In genomic region chr18:77092104-77093066, GRCh38 we compare ENCODE assay signal across 13 cellular contexts. TPM values are rescaled to one million over a fixed set of nuclear protein-coding genes. Genes with fewer than 3 reads are reported as not detected.
DNase-seq lines count a peak whose midpoint lies in the region; TF ChIP-seq lines count a peak whose summit lies in the region.
"Had no signal": no experiment of that assay in that cellular context is flagged by ENCODE, and none has a peak within 500 bp of the region (broad histone marks: within the 10 kb centered on the region; RNA-seq: fewer than 3 reads in every experiment).

No MANE protein-coding gene starts in this region.

- H3K27ac Mint-ChIP-seq in CD14-positive monocyte (peak overlapping the region in 6 of 7 donors; percentile 4 to 84 (median 72)), nephron (peak overlapping the region in 2 of 3 experiments; percentile 71 to 76)
- peak overlapping the region; percentile 34 to 88 (median 61) for H3K27ac Mint-ChIP-seq in CD4-positive, alpha-beta memory T cell
- H3K27ac Mint-ChIP-seq in activated naive CD8-positive, alpha-beta T cell, result peak overlapping the region; percentile 42

- no peak overlapping the region for H3K4me3 ChIP-seq in CD4-positive, alpha-beta memory T cell (ENCODE audit: low read length in 2 of 2)
- H3K4me3 ChIP-seq: SJSA1, testis had no signal

- H3K4me1 ChIP-seq in CD4-positive, alpha-beta memory T cell (ENCODE audit: insufficient read depth, low read length), result peaks cover 74% of the 10 kb centered on the region
- H3K4me1 ChIP-seq: SJSA1, testis had no signal

- H3K27ac ChIP-seq in CD4-positive, alpha-beta memory T cell (ENCODE audit: low read depth, low read length), result no peak overlapping the region
- H3K27ac ChIP-seq: SJSA1, testis had no signal

- POLR2A ChIA-PET in CD4-positive, alpha-beta memory T cell (lab: Charles Lee; ENCODE audit: partially characterized antibody), result no interaction called here

- H3K27me3 ChIP-seq in CD4-positive, alpha-beta memory T cell (ENCODE audit: insufficient read depth, low read length), result no peaks in the 10 kb centered on the region
- H3K27me3 ChIP-seq: SJSA1, testis had no signal

- H3K36me3 Mint-ChIP-seq in CD14-positive monocyte, result peaks cover 74 to 83% of the 10 kb centered on the region in 2 donors
- H3K36me3 Mint-ChIP-seq in CD4-positive, alpha-beta memory T cell, result peaks cover 35 to 56% of the 10 kb centered on the region in 2 donors
- H3K36me3 Mint-ChIP-seq in activated naive CD8-positive, alpha-beta T cell, result peaks cover 14% of the 10 kb centered on the region
- no peaks in the 10 kb centered on the region for H3K36me3 Mint-ChIP-seq in nephron (ENCODE audit: low read depth)

- H3K4me3 Mint-ChIP-seq in CD14-positive monocyte (no peak overlapping the region), nephron (peak overlapping the region in 1 of 3 experiments; percentile 4)
- peak overlapping the region in 4 of 8 donors; percentile 15 to 60 (median 48) for H3K4me3 Mint-ChIP-seq in CD4-positive, alpha-beta memory T cell
- H3K4me3 Mint-ChIP-seq in activated naive CD8-positive, alpha-beta T cell, result peak overlapping the region; percentile 42

- no peak for TF ChIP-seq CTCF in CD14-positive monocyte (IDR thresholded peaks at IDR 0.05)
- TF ChIP-seq CTCF in nephron (IDR thresholded peaks at IDR 0.05; ENCODE audit: unreplicated experiment in 3 of 3), result no peak
- TF ChIP-seq CTCF in GM13976 (IDR thresholded peaks at IDR 0.05; ENCODE audit: borderline replicate concordance, control extremely low read depth, extremely low read depth, insufficient read depth, missing control alignments), result no peak

- H3K27me3 Mint-ChIP-seq in CD14-positive monocyte (ENCODE audit: low read depth in 3 of 3), result peaks cover 0 to 3% (median 0%) of the 10 kb centered on the region in 3 donors
- H3K27me3 Mint-ChIP-seq in CD4-positive, alpha-beta memory T cell, result no peaks in the 10 kb centered on the region
- H3K27me3 Mint-ChIP-seq in activated naive CD8-positive, alpha-beta T cell, result no peaks in the 10 kb centered on the region
- peaks cover 11% of the 10 kb centered on the region for H3K27me3 Mint-ChIP-seq in nephron (ENCODE audit: low read depth)

- no peaks in the 10 kb centered on the region for H3K9me3 ChIP-seq in CD4-positive, alpha-beta memory T cell (ENCODE audit: control insufficient read depth in 1 of 2, low read length in 2 of 2)
- H3K9me3 ChIP-seq: SJSA1, testis had no signal

- H3K9me3 Mint-ChIP-seq in CD14-positive monocyte, result no peaks in the 10 kb centered on the region
- H3K9me3 Mint-ChIP-seq in CD4-positive, alpha-beta memory T cell, result no peaks in the 10 kb centered on the region
- H3K9me3 Mint-ChIP-seq in activated naive CD8-positive, alpha-beta T cell (ENCODE audit: low read depth), result no peaks in the 10 kb centered on the region
- H3K9me3 Mint-ChIP-seq in nephron, result no peaks in the 10 kb centered on the region

- intact Hi-C loops in CD14-positive monocyte (cut with micrococcal nuclease), result no loop called here
- intact Hi-C loops in CD4-positive, alpha-beta memory T cell (cut with micrococcal nuclease), result no loop called here

- DNase-seq in CD14-positive monocyte (ENCODE audit: low spot score), result no peak
- DNase-seq in CD4-positive, alpha-beta memory T cell, result no peak
- DNase-seq in GM13976 (ENCODE audit: low spot score), result no peak
- no peak for DNase-seq in T-helper 9 cell
- DNase-seq in NCI-H1694 (lab: John Stamatoyannopoulos, UW), result no peak
- DNase-seq: GOT3, Kasumi-1, NCI-H446 treated with DMSO at 0.1 percent for 48 hours, testis had no signal

- H3K4me1 Mint-ChIP-seq in CD14-positive monocyte, result peaks cover 32% of the 10 kb centered on the region
- peaks cover 51 to 83% (median 71%) of the 10 kb centered on the region in 4 donors for H3K4me1 Mint-ChIP-seq in CD4-positive, alpha-beta memory T cell
- peaks cover 60% of the 10 kb centered on the region for H3K4me1 Mint-ChIP-seq in activated naive CD8-positive, alpha-beta T cell (ENCODE audit: low read depth)
- H3K4me1 Mint-ChIP-seq in nephron, result peaks cover 66% of the 10 kb centered on the region

- CTCF ChIA-PET in CD4-positive, alpha-beta memory T cell (lab: Charles Lee; ENCODE audit: partially characterized antibody), result interaction anchor here (1.0 kb wide), 1 partner anchor 9 kb away, joined by 3 read pairs; no protein-coding TSS in a partner anchor

- in situ Hi-C loops in GM13976 (cut with MboI; ENCODE audit: low sequenced_read_pairs, unreplicated experiment), result no loop called here

- peaks cover 16% of the 10 kb centered on the region for H3K36me3 ChIP-seq in CD4-positive, alpha-beta memory T cell (ENCODE audit: insufficient read depth, low read length)
- H3K36me3 ChIP-seq: SJSA1 had no signal

RNA-seq across cellular contexts. Expression of gene MBP, which starts 40.2 kb away (rescaled TPM):
- 10 to 100 TPM; 50.4 to 81.0 TPM for polyA plus RNA-seq in CD14-positive monocyte
- total RNA-seq in CD4-positive, alpha-beta memory T cell, result 100 to 1,000 TPM; 179 to 187 TPM
- 100 to 1,000 TPM in 1 of 2 donors, 10 to 100 TPM in 1; 92.2 to 119 TPM for polyA plus RNA-seq in CD4-positive, alpha-beta memory T cell
- total RNA-seq: Daoy, SJSA1 had no signal
